Comparison of ENCODE assay signal across 8 cellular contexts in the genomic region with DNA sequence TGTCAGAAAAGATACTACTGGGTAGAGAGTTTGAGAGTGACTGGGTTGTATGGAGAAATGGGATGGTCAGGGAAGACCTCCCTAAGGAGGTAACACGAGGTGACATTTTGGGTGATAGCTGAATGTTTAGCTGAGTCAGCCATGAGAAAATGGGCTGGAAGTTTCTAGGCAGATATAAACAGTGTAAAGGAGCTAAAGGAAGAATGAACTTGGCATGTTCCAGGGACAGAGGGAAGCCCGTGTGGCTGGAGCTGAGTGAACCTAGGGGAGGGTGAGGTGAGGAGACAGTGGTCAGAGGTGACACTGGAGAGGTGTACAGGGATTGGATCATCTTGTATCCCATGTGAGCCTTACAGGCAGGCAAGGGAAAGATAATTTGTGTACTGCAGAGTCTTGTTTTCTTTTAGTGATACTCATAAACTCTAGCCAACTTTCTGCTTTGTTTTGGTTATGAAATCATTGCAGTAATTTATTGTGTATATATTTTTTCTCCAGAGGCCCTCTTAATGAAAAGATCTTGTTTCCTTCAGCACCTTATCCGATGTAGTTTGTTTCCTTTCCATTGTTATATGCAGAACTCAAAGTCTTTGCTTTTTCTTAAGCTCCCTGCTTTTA. TPM values are rescaled to one million over a fixed set of nuclear protein-coding genes. Genes with fewer than 3 reads are reported as not detected.
DNase-seq lines count a peak whose midpoint lies in the region; ATAC-seq and TF ChIP-seq lines count a peak whose summit lies in the region.

No MANE protein-coding gene starts in this region.

- peaks cover 0 to 16% (median 0%) of the 10 kb centered on the region in 11 experiments; a peak in 6 of 22 replicates for H3K9me3 ChIP-seq in BLaER1 treated with 17β-estradiol and CSF1 and Interleukin-3, amounts not matched to agents 10 nM and 100 nM (replicated peaks in 1 of 11)
- H3K9me3 ChIP-seq in HUES64 (ENCODE audit: insufficient read depth, low read depth, low read length) = no peaks in the 10 kb centered on the region

- peak overlapping the region in 2 of 11 experiments; percentile 37 to 85; a peak in 4 of 22 replicates for H3K9ac ChIP-seq in BLaER1 treated with 17β-estradiol and CSF1 and Interleukin-3, amounts not matched to agents 10 nM and 100 nM
- H3K9ac ChIP-seq in HUES64 (ENCODE audit: low read depth, low read length) = peak overlapping the region; percentile 39; the same call in 1 of the 2 replicates

- H3K27ac ChIP-seq in BLaER1 treated with 17β-estradiol and CSF1 and Interleukin-3, amounts not matched to agents 10 nM and 100 nM = no peak overlapping the region
- no peak overlapping the region for H3K27ac ChIP-seq in HUES64 (ENCODE audit: low read depth, low read length)

- H3K27ac Mint-ChIP-seq in central memory CD8-positive, alpha-beta T cell (ENCODE audit: low read depth) = peak overlapping the region; percentile 49
- H3K27ac Mint-ChIP-seq in natural killer cell = peak overlapping the region; percentile 87 to 98

- no peak for ATAC-seq in central memory CD8-positive, alpha-beta T cell (replicated peaks; ENCODE audit: extremely low read depth, poor library complexity, severe bottlenecking)
- ATAC-seq in natural killer cell = no peak

- peaks cover 41% of the 10 kb centered on the region for H3K4me1 Mint-ChIP-seq in central memory CD8-positive, alpha-beta T cell
- peaks cover 51 to 59% of the 10 kb centered on the region in 2 donors for H3K4me1 Mint-ChIP-seq in natural killer cell

- H3K4me1 ChIP-seq in BLaER1 treated with 17β-estradiol and CSF1 and Interleukin-3, amounts not matched to agents 10 nM and 100 nM = peaks cover 18 to 42% (median 29%) of the 10 kb centered on the region in 10 experiments
- peaks cover 11% of the 10 kb centered on the region for H3K4me1 ChIP-seq in HUES64 (ENCODE audit: insufficient read depth, low read length)

- no peak for DNase-seq in central memory CD8-positive, alpha-beta T cell (ENCODE audit: low spot score in 2 of 2)
- DNase-seq in natural killer cell (no peak), T1000 (lab: John Stamatoyannopoulos, UW) (no peak), NCI-H2107 treated with DMSO at 0.1 percent for 48 hours (lab: John Stamatoyannopoulos, UW; ENCODE audit: unreplicated experiment) (no peak), hippocampal formation (lab: John Stamatoyannopoulos, UW) (no peak)
- DNase-seq in central memory CD4-positive, alpha-beta T cell = no peak

- H3K36me3 ChIP-seq in BLaER1 treated with 17β-estradiol and CSF1 and Interleukin-3, amounts not matched to agents 10 nM and 100 nM = peaks cover 8 to 29% (median 11%) of the 10 kb centered on the region in 11 experiments; a peak in 15 of 22 replicates
- H3K36me3 ChIP-seq in HUES64 (ENCODE audit: insufficient read depth, low read length) = peaks cover 3% of the 10 kb centered on the region; the same call in 1 of the 2 replicates

- H3K4me3 Mint-ChIP-seq in central memory CD8-positive, alpha-beta T cell = peak overlapping the region; percentile 98
- H3K4me3 Mint-ChIP-seq in natural killer cell = peak overlapping the region; percentile 98

- H4K20me1 ChIP-seq in BLaER1 treated with 17β-estradiol and CSF1 and Interleukin-3, amounts not matched to agents 10 nM and 100 nM = peaks cover 0 to 44% (median 9%) of the 10 kb centered on the region in 11 experiments; a peak in 10 of 22 replicates

- intact Hi-C loops in natural killer cell (cut with micrococcal nuclease) = loop anchor here (2.0 to 5.0 kb wide), 2 partner anchors 37 to 157 kb away; no protein-coding TSS in a partner anchor

- no peaks in the 10 kb centered on the region for H3K27me3 ChIP-seq in BLaER1 treated with 17β-estradiol and CSF1 and Interleukin-3, amounts not matched to agents 10 nM and 100 nM
- H3K27me3 ChIP-seq in HUES64 (ENCODE audit: insufficient read depth, low read length) = no peaks in the 10 kb centered on the region

- H3K4me3 ChIP-seq in BLaER1 treated with 17β-estradiol and CSF1 and Interleukin-3, amounts not matched to agents 10 nM and 100 nM = peak overlapping the region in 8 of 10 experiments; percentile 18 to 93 (median 88); a peak in 11 of 20 replicates
- H3K4me3 ChIP-seq in HUES64 (ENCODE audit: low read length) = peak overlapping the region; percentile 18; the same call in 1 of the 2 replicates

- no peak for TF ChIP-seq CTCF in natural killer cell (IDR thresholded peaks at IDR 0.05)

- H3K36me3 Mint-ChIP-seq in central memory CD8-positive, alpha-beta T cell (ENCODE audit: insufficient read depth) = peaks cover 13% of the 10 kb centered on the region
- H3K36me3 Mint-ChIP-seq in natural killer cell = peaks cover 7% of the 10 kb centered on the region

- H3K27me3 Mint-ChIP-seq in central memory CD8-positive, alpha-beta T cell = peaks cover 4% of the 10 kb centered on the region
- H3K27me3 Mint-ChIP-seq in natural killer cell (ENCODE audit: low read depth in 2 of 2) = peaks cover under 1 to 3% of the 10 kb centered on the region in 2 donors

- 79% methylated on average over 3 of the region's 3 CpGs for WGBS in HUES64

- peak overlapping the region; percentile 77 to 94 (median 83) for H3K4me2 ChIP-seq in BLaER1 treated with 17β-estradiol and CSF1 and Interleukin-3, amounts not matched to agents 10 nM and 100 nM

- no peaks in the 10 kb centered on the region for H3K9me3 Mint-ChIP-seq in central memory CD8-positive, alpha-beta T cell
- H3K9me3 Mint-ChIP-seq in natural killer cell = no peaks in the 10 kb centered on the region

RNA-seq across cellular contexts. Expression of a gene that starts 1.8 kb away (rescaled TPM):
- 43.1 TPM for polyA plus RNA-seq in HUES64 (2013, experiment 1 of 2)
- polyA plus RNA-seq in HUES64 (2013, experiment 2 of 2) = 45.9 TPM
- total RNA-seq in natural killer cell = 10 to 100 TPM; 30.6 to 38.6 (median 38.3) TPM
